ENCODE assay signal across 25 cellular contexts in the genomic region with DNA sequence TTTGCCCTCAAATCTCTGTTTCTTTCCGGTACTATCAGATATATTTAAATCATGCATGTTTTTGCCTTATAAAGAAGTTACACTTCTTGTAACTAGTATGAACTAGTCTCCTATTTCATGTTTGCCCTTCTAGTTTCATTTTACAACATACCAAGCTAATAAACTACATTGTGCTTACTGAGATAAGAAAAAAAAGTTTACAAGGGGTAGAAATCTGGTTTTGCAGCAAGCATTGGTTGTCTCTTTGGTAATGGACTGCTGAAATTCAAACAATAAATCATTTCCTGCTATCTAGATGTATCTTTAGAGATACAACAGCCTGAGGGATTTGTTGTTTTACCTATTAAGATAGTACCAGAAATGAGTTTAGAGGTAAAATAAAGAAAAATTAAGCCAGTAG. TPM values are rescaled to one million over a fixed set of nuclear protein-coding genes. Genes with fewer than 3 reads are reported as not detected.
DNase-seq lines count a peak whose midpoint lies in the region; ATAC-seq, FAIRE-seq and TF ChIP-seq lines count a peak whose summit lies in the region.
"Had no signal": no experiment of that assay in that cellular context is flagged by ENCODE, and none has a peak within 500 bp of the region (broad histone marks: within the 10 kb centered on the region; RNA-seq: fewer than 3 reads in every experiment).

No MANE protein-coding gene starts in this region.

- H3K4me1 ChIP-seq in SK-N-SH (ENCODE audit: control insufficient read depth in 1 of 2, insufficient read depth in 2 of 2, low read depth in 1 of 2, low read length in 1 of 2) (peaks cover 0 to 6% of the 10 kb centered on the region in 2 experiments; a peak in 1 of 4 replicates), pancreas (no peaks in the 10 kb centered on the region)
- H3K4me1 ChIP-seq: BE2C, SJSA1 had no signal

- H3K9ac ChIP-seq in SK-N-SH, result no peak overlapping the region
- H3K9ac ChIP-seq: KMS-11 had no signal

- H3K9me2 ChIP-seq in SK-N-SH, result no peaks in the 10 kb centered on the region

- POLR2A ChIA-PET in SK-N-SH (lab: Yijun Ruan, JAX), result no interaction called here

- no peak overlapping the region for H3K4me2 ChIP-seq in SK-N-SH
- H3K4me2 ChIP-seq: KMS-11 had no signal

- H4K20me1 ChIP-seq in SK-N-SH (ENCODE audit: insufficient read depth), result no peaks in the 10 kb centered on the region

- ATAC-seq in pancreas, result no peak
- ATAC-seq in HG02610 (IDR thresholded peaks at IDR 0.05; ENCODE audit: unreplicated experiment), result no peak
- ATAC-seq in Right ventricle myocardium superior (ENCODE audit: poor library complexity), result no peak
- ATAC-seq: Panc1 had no signal

- TF ChIP-seq CTCF in SK-N-SH (IDR thresholded peaks at IDR 0.05) (no peak), fibroblast of the aortic adventitia (IDR thresholded peaks at IDR 0.05; ENCODE audit: insufficient read depth, low read length) (no peak), pancreas (IDR thresholded peaks at IDR 0.05) (no peak)

- DNase-seq in HuH-7 (ENCODE audit: low spot score) (peak; percentile 8), SK-N-SH (peak; percentile 19), fibroblast of the aortic adventitia (ENCODE audit: low read depth) (peak; percentile 2), pancreas (no peak), NCI-H2029 (lab: John Stamatoyannopoulos, UW) (no peak), putamen (ENCODE audit: low spot score) (no peak), Right ventricle myocardium superior (no peak)
- DNase-seq: BE2C, EL, GF-D8, GOT3, HCEC 1CT, IMR-90, MV-4-11, NCI-H1694 treated with DMSO at 0.1 percent for 48 hours, NCI-H2227 treated with DMSO at 0.1 percent for 48 hours, NCI-H510A, NCI-H748 treated with DMSO at 0.1 percent for 48 hours had no signal

- no peak; a peak in 1 of 4 replicates for TF ChIP-seq EP300 in SK-N-SH (IDR thresholded peaks at IDR 0.05; ENCODE audit: borderline replicate concordance in 1 of 2, low read depth in 1 of 2, low read length in 1 of 2)

- no peaks in the 10 kb centered on the region for H3K27me3 ChIP-seq in SK-N-SH (ENCODE audit: insufficient read depth)
- H3K27me3 ChIP-seq in pancreas, result no peaks in the 10 kb centered on the region
- H3K27me3 ChIP-seq: BE2C, SJSA1 had no signal

- H2AFZ ChIP-seq in SK-N-SH (ENCODE audit: low read depth), result no peak overlapping the region; the same call in 1 of the 2 replicates

- 83% methylated on average over 1 of the region's 1 CpG for WGBS in SK-N-SH (ENCODE audit: low lambda C conversion rate)
- WGBS in pancreas, 2 donors, result 69 to 82% methylated on average over 1 of the region's 1 CpG

- H3F3A ChIP-seq in SK-N-SH (replicated peaks; ENCODE audit: insufficient read depth), result no peaks in the 10 kb centered on the region

- CTCF ChIA-PET in SK-N-SH (lab: Yijun Ruan, JAX), result interaction anchor here (1.4 to 1.6 kb wide), 2 partner anchors 33 to 546 kb away, joined by 4 to 10 read pairs; no protein-coding TSS in a partner anchor

- intact Hi-C loops in pancreas (cut with DNase I), result no loop called here
- intact Hi-C loops in Right ventricle myocardium superior (cut with DNase I), result no loop called here

- 0 out of 2 replicates have a peak, but pooled peaks cover 6% of the 10 kb centered on the region for H3K9me3 ChIP-seq in SK-N-SH
- no peaks in the 10 kb centered on the region for H3K9me3 ChIP-seq in pancreas
- H3K9me3 ChIP-seq: BE2C, SJSA1 had no signal

- peak; percentile 39 for FAIRE-seq in pancreas (lab: Jason Lieb, UNC)
- FAIRE-seq: HTR-8/SVneo had no signal

- H3K27ac ChIP-seq in SK-N-SH (ENCODE audit: low read depth in 2 of 2, low read length in 1 of 2) (no peak overlapping the region), pancreas (no peak overlapping the region)
- H3K27ac ChIP-seq: KMS-11, SJSA1 had no signal

- H3K4me3 ChIP-seq in SK-N-SH (ENCODE audit: low read depth in 2 of 2, low read length in 1 of 2) (no peak overlapping the region), fibroblast of the aortic adventitia (ENCODE audit: low read depth, low read length) (no peak overlapping the region), pancreas (no peak overlapping the region)
- H3K4me3 ChIP-seq: SJSA1 had no signal

- H3K79me2 ChIP-seq in SK-N-SH (ENCODE audit: insufficient read depth), result no peaks in the 10 kb centered on the region

- no peak for TF ChIP-seq RAD21 in SK-N-SH (IDR thresholded peaks at IDR 0.05; ENCODE audit: low read length)

- H3K36me3 ChIP-seq in SK-N-SH (replicated peaks in 1 of 2; ENCODE audit: control insufficient read depth in 1 of 2, insufficient read depth in 2 of 2, low read length in 1 of 2), result no peaks in the 10 kb centered on the region
- H3K36me3 ChIP-seq in pancreas, result no peaks in the 10 kb centered on the region
- H3K36me3 ChIP-seq: BE2C, SJSA1 had no signal

TF ChIP-seq in SK-N-SH, 30 proteins besides CTCF, POLR2A, EP300 and RAD21:
- TF ChIP-seq GATA2 (CRISPR knock-in tag; IDR thresholded peaks at IDR 0.05), result peak; percentile 47; the same call in 1 of the 2 replicates
- TF ChIP-seq, protein P1, sequence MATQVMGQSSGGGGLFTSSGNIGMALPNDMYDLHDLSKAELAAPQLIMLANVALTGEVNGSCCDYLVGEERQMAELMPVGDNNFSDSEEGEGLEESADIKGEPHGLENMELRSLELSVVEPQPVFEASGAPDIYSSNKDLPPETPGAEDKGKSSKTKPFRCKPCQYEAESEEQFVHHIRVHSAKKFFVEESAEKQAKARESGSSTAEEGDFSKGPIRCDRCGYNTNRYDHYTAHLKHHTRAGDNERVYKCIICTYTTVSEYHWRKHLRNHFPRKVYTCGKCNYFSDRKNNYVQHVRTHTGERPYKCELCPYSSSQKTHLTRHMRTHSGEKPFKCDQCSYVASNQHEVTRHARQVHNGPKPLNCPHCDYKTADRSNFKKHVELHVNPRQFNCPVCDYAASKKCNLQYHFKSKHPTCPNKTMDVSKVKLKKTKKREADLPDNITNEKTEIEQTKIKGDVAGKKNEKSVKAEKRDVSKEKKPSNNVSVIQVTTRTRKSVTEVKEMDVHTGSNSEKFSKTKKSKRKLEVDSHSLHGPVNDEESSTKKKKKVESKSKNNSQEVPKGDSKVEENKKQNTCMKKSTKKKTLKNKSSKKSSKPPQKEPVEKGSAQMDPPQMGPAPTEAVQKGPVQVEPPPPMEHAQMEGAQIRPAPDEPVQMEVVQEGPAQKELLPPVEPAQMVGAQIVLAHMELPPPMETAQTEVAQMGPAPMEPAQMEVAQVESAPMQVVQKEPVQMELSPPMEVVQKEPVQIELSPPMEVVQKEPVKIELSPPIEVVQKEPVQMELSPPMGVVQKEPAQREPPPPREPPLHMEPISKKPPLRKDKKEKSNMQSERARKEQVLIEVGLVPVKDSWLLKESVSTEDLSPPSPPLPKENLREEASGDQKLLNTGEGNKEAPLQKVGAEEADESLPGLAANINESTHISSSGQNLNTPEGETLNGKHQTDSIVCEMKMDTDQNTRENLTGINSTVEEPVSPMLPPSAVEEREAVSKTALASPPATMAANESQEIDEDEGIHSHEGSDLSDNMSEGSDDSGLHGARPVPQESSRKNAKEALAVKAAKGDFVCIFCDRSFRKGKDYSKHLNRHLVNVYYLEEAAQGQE (IDR thresholded peaks at IDR 0.05; ENCODE audit: low read depth, low read length), result no peak

RNA-seq across cellular contexts. Expression of a gene that starts 18.8 kb away (rescaled TPM):
- polyA plus RNA-seq in SK-N-SH (2012; rRNA removed) (not detected in 2 replicates), pancreas (not detected)
- polyA plus RNA-seq in SK-N-SH (2012; cell fraction: cytosol; rRNA removed), result not detected in 2 replicates
- polyA plus RNA-seq in SK-N-SH (2012; cell fraction: nucleus; rRNA removed), result not detected in 2 replicates
- total RNA-seq in fibroblast of the aortic adventitia (ENCODE audit: low replicate concordance) (not detected in 2 replicates), pancreas (not detected), Right ventricle myocardium superior (not detected)
- total RNA-seq: A673, IMR-90, M059J, SJSA1 had no signal
- polyA plus RNA-seq: IMR-90 had no signal

Comparison
In these comparisons a context has a peak if more than half of its experiments do, and no peak if none do; other contexts are left out.
1. DNase-seq: peak in HuH-7 (single experiment), SK-N-SH (single experiment) and fibroblast of the aortic adventitia (single experiment); none in pancreas (0 of 6), NCI-H2029 (single experiment), putamen (single experiment) and Right ventricle myocardium superior (single experiment).